10 cellular contexts compared by ENCODE assay signal in genomic region chr10:3778708-3779108, GRCh38. TPM values are rescaled to one million over a fixed set of nuclear protein-coding genes. Genes with fewer than 3 reads are reported as not detected.
DNase-seq lines count a peak whose midpoint lies in the region; ATAC-seq and TF ChIP-seq lines count a peak whose summit lies in the region.
"Had no signal": no experiment of that assay in that cellular context is flagged by ENCODE, and none has a peak within 500 bp of the region (broad histone marks: within the 10 kb centered on the region; RNA-seq: fewer than 3 reads in every experiment).

No MANE protein-coding gene starts in this region.

- H3K79me2 ChIP-seq in mammary epithelial cell (ENCODE audit: insufficient read depth, low read length): peaks cover 59% of the 10 kb centered on the region

- H3K9me3 Mint-ChIP-seq in activated T-cell treated with anti-CD3 and anti-CD28 coated beads, Interleukin-2, amount 50 U/mL, for 4 hours: no peaks in the 10 kb centered on the region
- H3K9me3 Mint-ChIP-seq in memory B cell: no peaks in the 10 kb centered on the region
- H3K9me3 Mint-ChIP-seq in type B pancreatic cell: no peaks in the 10 kb centered on the region

- peaks cover 78% of the 10 kb centered on the region for H3K4me1 Mint-ChIP-seq in activated T-cell treated with anti-CD3 and anti-CD28 coated beads, Interleukin-2, amount 50 U/mL, for 4 hours (ENCODE audit: low read depth)
- H3K4me1 Mint-ChIP-seq in memory B cell: peaks cover 47% of the 10 kb centered on the region
- H3K4me1 Mint-ChIP-seq in type B pancreatic cell (ENCODE audit: unreplicated experiment): peaks cover 52% of the 10 kb centered on the region

- H3K36me3 ChIP-seq in mammary epithelial cell (ENCODE audit: insufficient read depth, low read length): peaks cover 28% of the 10 kb centered on the region

- ATAC-seq in activated T-cell treated with anti-CD3 and anti-CD28 coated beads, Interleukin-2, amount 50 U/mL, for 4 hours: no peak
- ATAC-seq in memory B cell (ENCODE audit: low read depth): no peak

- CTCF ChIA-PET in mammary epithelial cell (lab: Charles Lee; ENCODE audit: low non-redundant PET): interaction anchor here (0.6 kb wide), 1 partner anchor 989 kb away, joined by 3 read pairs; no protein-coding TSS in a partner anchor

- H3K4me3 Mint-ChIP-seq in activated T-cell treated with anti-CD3 and anti-CD28 coated beads, Interleukin-2, amount 50 U/mL, for 4 hours: peak overlapping the region; percentile 95
- H3K4me3 Mint-ChIP-seq in memory B cell: no peak overlapping the region
- peak overlapping the region; percentile 72 for H3K4me3 Mint-ChIP-seq in type B pancreatic cell

- intact Hi-C loops in mammary epithelial cell (cut with micrococcal nuclease): loop anchor here (5.0 to 10.0 kb wide), 2 partner anchors 381 to 454 kb away; no protein-coding TSS in a partner anchor

- no peak overlapping the region for H3K4me3 ChIP-seq in mammary epithelial cell (replicated peaks in 1 of 3; ENCODE audit: insufficient read depth in 1 of 3, low read depth in 2 of 3, low read length in 3 of 3)

- peaks cover 49% of the 10 kb centered on the region for H3K4me1 ChIP-seq in mammary epithelial cell (ENCODE audit: insufficient read depth, low read length)

- 94% methylated on average over 3 of the region's 3 CpGs for WGBS in mammary epithelial cell (ENCODE audit: low coverage, missing lambda C conversion rate)

- no peak overlapping the region for H3K9ac ChIP-seq in mammary epithelial cell (ENCODE audit: insufficient read depth, low read length)

- dilution Hi-C loops in mammary epithelial cell (cut with HindIII; ENCODE audit: low sequenced_read_pairs): no loop called here

- no peaks in the 10 kb centered on the region for H3K27me3 Mint-ChIP-seq in activated T-cell treated with anti-CD3 and anti-CD28 coated beads, Interleukin-2, amount 50 U/mL, for 4 hours (ENCODE audit: low read depth)
- H3K27me3 Mint-ChIP-seq in memory B cell (no peaks in the 10 kb centered on the region), type B pancreatic cell (peaks cover 7% of the 10 kb centered on the region)

- in situ Hi-C loops in mammary epithelial cell (cut with MboI; ENCODE audit: low sequenced_read_pairs in 2 of 2): loop anchor here (10.0 to 25.0 kb wide), 2 partner anchors 584 to 884 kb away; no protein-coding TSS in a partner anchor

- TF ChIP-seq CTCF in mammary epithelial cell (conservative IDR thresholded peaks at IDR 0.05 in 1 of 2, IDR thresholded peaks at IDR 0.05 in 1 of 2; ENCODE audit: extremely low read depth in 1 of 2, insufficient read depth in 1 of 2, low read depth in 1 of 2, low read length in 2 of 2) (no peak), type B pancreatic cell (conservative IDR thresholded peaks at IDR 0.05) (no peak)

- no peak overlapping the region for H2AFZ ChIP-seq in mammary epithelial cell (ENCODE audit: low read depth, low read length)

- H3K27ac Mint-ChIP-seq in memory B cell (peak overlapping the region; percentile 100), type B pancreatic cell (peak overlapping the region; percentile 92)

- H3K36me3 Mint-ChIP-seq in activated T-cell treated with anti-CD3 and anti-CD28 coated beads, Interleukin-2, amount 50 U/mL, for 4 hours (ENCODE audit: insufficient read depth): peaks cover 88% of the 10 kb centered on the region
- H3K36me3 Mint-ChIP-seq in memory B cell: peaks cover 54% of the 10 kb centered on the region
- H3K36me3 Mint-ChIP-seq in type B pancreatic cell: peaks cover 80% of the 10 kb centered on the region

- peak overlapping the region; percentile 58 for H3K4me2 ChIP-seq in mammary epithelial cell (ENCODE audit: insufficient read depth, low read depth, low read length)

- H3K9me3 ChIP-seq in mammary epithelial cell (replicated peaks; ENCODE audit: insufficient read depth, low read length): no peaks in the 10 kb centered on the region

- no peaks in the 10 kb centered on the region for H3K27me3 ChIP-seq in mammary epithelial cell (ENCODE audit: insufficient read depth, low read length)

- no TSS peak for BruUV-seq in mammary epithelial cell (replicated peaks; lab: Mats Ljungman, UMichigan)

- no peaks in the 10 kb centered on the region for H4K20me1 ChIP-seq in mammary epithelial cell (ENCODE audit: insufficient read depth, low read length)

- DNase-seq in activated T-cell treated with anti-CD3 and anti-CD28 coated beads, Interleukin-2, amount 50 U/mL, for 4 hours: no peak
- DNase-seq in activated T-cell treated with anti-CD3 and anti-CD28 coated beads, Interleukin-2, amount 50 U/mL, for 48 hours: no peak
- DNase-seq in mammary epithelial cell (no peak), memory B cell (ENCODE audit: low spot score in 2 of 2) (no peak), type B pancreatic cell (ENCODE audit: extremely low spot score, unreplicated experiment) (no peak), iPS-NIHi7 (ENCODE audit: extremely low spot score) (no peak), amniotic stem cell (lab: John Stamatoyannopoulos, UW) (no peak), SHP77 (lab: John Stamatoyannopoulos, UW) (no peak)
- DNase-seq: effector CD8-positive, alpha-beta T cell; NCI-H1048 had no signal

- H3K27ac ChIP-seq in mammary epithelial cell (ENCODE audit: insufficient read depth, low read depth, low read length): peak overlapping the region; percentile 97

RNA-seq across cellular contexts. Expression of gene KLF6, which starts 6.3 kb away (rescaled TPM):
- 100 to 1,000 TPM; 188 to 247 (median 209) TPM for total RNA-seq in activated T-cell treated with anti-CD3 and anti-CD28 coated beads, Interleukin-2, amount 50 U/mL, for 4 hours
- total RNA-seq in mammary epithelial cell: 100 to 1,000 TPM in 1 of 2 donors, 10 to 100 TPM in 1; 95.4 to 268 TPM
- 125 TPM for polyA plus RNA-seq in mammary epithelial cell
- polyA minus RNA-seq in mammary epithelial cell: 330 TPM
- total RNA-seq in type B pancreatic cell (ENCODE audit: low replicate concordance): 117 and 269 TPM in 2 replicates
